ENCODE assay signal across 6 cellular contexts in the genomic region with DNA sequence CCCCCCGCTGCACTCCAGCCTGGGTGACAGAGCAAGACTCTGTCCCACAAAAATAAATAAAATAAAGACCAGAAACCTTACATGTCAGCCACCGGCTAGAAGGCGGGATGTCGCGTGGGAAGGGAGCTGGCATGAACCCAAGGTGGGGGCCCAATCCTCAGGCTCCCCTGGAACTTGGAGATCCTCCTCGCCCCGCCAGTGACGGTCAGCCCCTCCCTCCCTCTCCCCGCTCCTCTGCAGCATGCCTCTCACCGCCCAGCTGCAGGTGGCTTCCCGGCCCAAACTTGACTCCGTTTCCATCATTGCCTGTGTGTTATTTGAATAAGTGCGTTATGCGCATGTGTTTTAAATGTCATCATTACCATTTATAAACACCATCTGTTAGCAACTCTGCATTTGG. TPM values are rescaled to one million over a fixed set of nuclear protein-coding genes. Genes with fewer than 3 reads are reported as not detected.
"Had no signal": no experiment of that assay in that cellular context is flagged by ENCODE, and none has a peak within 500 bp of the region (broad histone marks: within the 10 kb centered on the region; RNA-seq: fewer than 3 reads in every experiment).

No MANE protein-coding gene starts in this region.

RNA-seq across cellular contexts. Expression of a gene that starts 7.3 kb away (rescaled TPM):
- total RNA-seq: PC-3, PC-9, Right ventricle myocardium inferior, Right ventricle myocardium superior, SJSA1 had no signal
- polyA plus RNA-seq: SK-N-SH had no signal
